Comparison of ENCODE assay signal across 3 cellular contexts in the genomic region with DNA sequence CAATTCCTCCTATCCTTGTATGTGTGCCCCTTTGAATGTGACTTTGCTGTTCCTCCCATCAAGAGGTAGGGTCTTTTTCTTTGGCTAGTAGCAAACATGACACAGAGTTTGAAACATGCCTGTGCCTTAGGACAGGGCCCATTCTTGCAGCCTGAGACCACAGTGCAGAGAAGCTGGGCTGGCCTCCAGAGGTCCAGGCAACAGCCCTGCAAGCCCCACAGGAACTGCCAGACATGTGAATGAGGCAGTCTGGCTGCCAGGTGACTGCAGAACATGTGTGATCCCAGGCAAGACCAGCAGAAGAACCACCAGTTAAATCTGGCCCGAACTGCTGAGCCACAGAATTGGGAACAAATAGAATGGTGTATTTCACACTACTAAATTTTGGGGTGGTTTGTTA.
A peak's percentile ranks its signal among the peaks of the same experiment; 100 is the strongest.
TF ChIP-seq lines count a peak whose summit lies in the region.

No MANE protein-coding gene starts in this region.

TF ChIP-seq in SK-N-SH, 30 proteins besides CTCF, POLR2A, EP300 and RAD21:
- TF ChIP-seq GATA2 (CRISPR knock-in tag; IDR thresholded peaks at IDR 0.05) (no peak), FOXM1 (IDR thresholded peaks at IDR 0.05; ENCODE audit: low read depth) (no peak), CHD2 (IDR thresholded peaks at IDR 0.05; ENCODE audit: low read length, partially characterized antibody) (no peak), RXRA (IDR thresholded peaks at IDR 0.05; ENCODE audit: borderline replicate concordance, low read depth) (no peak), TCF12 (IDR thresholded peaks at IDR 0.05) (no peak), RCOR1 (IDR thresholded peaks at IDR 0.05; ENCODE audit: low read length) (0 out of 2 replicates have a peak, but pooled peaks have one; percentile 18), NRF1 (IDR thresholded peaks at IDR 0.05; ENCODE audit: low read depth, low read length) (no peak), JUND (IDR thresholded peaks at IDR 0.05) (no peak), MXI1 (IDR thresholded peaks at IDR 0.05; ENCODE audit: low read depth, low read length) (peak; percentile 65; the same call in 1 of the 2 replicates), POLR2AphosphoS5 (IDR thresholded peaks at IDR 0.05; ENCODE audit: low read depth, low read length) (no peak), SIN3A (IDR thresholded peaks at IDR 0.05; ENCODE audit: borderline replicate concordance, low read depth, low read length) (no peak), GABPA (IDR thresholded peaks at IDR 0.05; ENCODE audit: low read depth) (no peak), EZH2phosphoT487 (IDR thresholded peaks at IDR 0.05; ENCODE audit: borderline replicate concordance, low read depth) (no peak)
- TF ChIP-seq, protein P1, sequence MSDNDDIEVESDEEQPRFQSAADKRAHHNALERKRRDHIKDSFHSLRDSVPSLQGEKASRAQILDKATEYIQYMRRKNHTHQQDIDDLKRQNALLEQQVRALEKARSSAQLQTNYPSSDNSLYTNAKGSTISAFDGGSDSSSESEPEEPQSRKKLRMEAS (IDR thresholded peaks at IDR 0.05; ENCODE audit: low read depth): no peak
- TF ChIP-seq, protein P2, sequence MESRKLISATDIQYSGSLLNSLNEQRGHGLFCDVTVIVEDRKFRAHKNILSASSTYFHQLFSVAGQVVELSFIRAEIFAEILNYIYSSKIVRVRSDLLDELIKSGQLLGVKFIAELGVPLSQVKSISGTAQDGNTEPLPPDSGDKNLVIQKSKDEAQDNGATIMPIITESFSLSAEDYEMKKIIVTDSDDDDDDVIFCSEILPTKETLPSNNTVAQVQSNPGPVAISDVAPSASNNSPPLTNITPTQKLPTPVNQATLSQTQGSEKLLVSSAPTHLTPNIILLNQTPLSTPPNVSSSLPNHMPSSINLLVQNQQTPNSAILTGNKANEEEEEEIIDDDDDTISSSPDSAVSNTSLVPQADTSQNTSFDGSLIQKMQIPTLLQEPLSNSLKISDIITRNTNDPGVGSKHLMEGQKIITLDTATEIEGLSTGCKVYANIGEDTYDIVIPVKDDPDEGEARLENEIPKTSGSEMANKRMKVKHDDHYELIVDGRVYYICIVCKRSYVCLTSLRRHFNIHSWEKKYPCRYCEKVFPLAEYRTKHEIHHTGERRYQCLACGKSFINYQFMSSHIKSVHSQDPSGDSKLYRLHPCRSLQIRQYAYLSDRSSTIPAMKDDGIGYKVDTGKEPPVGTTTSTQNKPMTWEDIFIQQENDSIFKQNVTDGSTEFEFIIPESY (IDR thresholded peaks at IDR 0.05; ENCODE audit: borderline replicate concordance, low read depth): no peak

TF ChIP-seq in SK-N-SH treated with all-trans-retinoic acid at 6 μM for 48 hours, 23 proteins besides CTCF, POLR2A, EP300 and RAD21 (continues in another document):
- TF ChIP-seq TCF4 (CRISPR knock-in tag; IDR thresholded peaks at IDR 0.05; ENCODE audit: borderline replicate concordance) (no peak), ZC3H10 (CRISPR knock-in tag; IDR thresholded peaks at IDR 0.05) (no peak), PPARA (CRISPR knock-in tag; IDR thresholded peaks at IDR 0.05; ENCODE audit: borderline replicate concordance) (no peak), RARB (CRISPR knock-in tag; IDR thresholded peaks at IDR 0.05) (no peak), ISL1 (CRISPR knock-in tag; IDR thresholded peaks at IDR 0.05) (no peak), ESRRG (CRISPR knock-in tag; IDR thresholded peaks at IDR 0.05) (no peak), GLIS3 (CRISPR knock-in tag; IDR thresholded peaks at IDR 0.05) (no peak), BACH2 (CRISPR knock-in tag; IDR thresholded peaks at IDR 0.05; ENCODE audit: borderline replicate concordance) (no peak), TOX (CRISPR knock-in tag; IDR thresholded peaks at IDR 0.05; ENCODE audit: borderline replicate concordance) (no peak), OSR1 (CRISPR knock-in tag; IDR thresholded peaks at IDR 0.05) (no peak), ZFP3 (CRISPR knock-in tag; IDR thresholded peaks at IDR 0.05) (no peak), SNAI2 (CRISPR knock-in tag; IDR thresholded peaks at IDR 0.05) (no peak), CSDC2 (CRISPR knock-in tag; IDR thresholded peaks at IDR 0.05) (no peak)
- TF ChIP-seq, protein P3, sequence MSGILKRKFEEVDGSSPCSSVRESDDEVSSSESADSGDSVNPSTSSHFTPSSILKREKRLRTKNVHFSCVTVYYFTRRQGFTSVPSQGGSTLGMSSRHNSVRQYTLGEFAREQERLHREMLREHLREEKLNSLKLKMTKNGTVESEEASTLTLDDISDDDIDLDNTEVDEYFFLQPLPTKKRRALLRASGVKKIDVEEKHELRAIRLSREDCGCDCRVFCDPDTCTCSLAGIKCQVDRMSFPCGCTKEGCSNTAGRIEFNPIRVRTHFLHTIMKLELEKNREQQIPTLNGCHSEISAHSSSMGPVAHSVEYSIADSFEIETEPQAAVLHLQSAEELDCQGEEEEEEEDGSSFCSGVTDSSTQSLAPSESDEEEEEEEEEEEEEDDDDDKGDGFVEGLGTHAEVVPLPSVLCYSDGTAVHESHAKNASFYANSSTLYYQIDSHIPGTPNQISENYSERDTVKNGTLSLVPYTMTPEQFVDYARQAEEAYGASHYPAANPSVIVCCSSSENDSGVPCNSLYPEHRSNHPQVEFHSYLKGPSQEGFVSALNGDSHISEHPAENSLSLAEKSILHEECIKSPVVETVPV (CRISPR knock-in tag; IDR thresholded peaks at IDR 0.05): no peak
- TF ChIP-seq, protein P4, sequence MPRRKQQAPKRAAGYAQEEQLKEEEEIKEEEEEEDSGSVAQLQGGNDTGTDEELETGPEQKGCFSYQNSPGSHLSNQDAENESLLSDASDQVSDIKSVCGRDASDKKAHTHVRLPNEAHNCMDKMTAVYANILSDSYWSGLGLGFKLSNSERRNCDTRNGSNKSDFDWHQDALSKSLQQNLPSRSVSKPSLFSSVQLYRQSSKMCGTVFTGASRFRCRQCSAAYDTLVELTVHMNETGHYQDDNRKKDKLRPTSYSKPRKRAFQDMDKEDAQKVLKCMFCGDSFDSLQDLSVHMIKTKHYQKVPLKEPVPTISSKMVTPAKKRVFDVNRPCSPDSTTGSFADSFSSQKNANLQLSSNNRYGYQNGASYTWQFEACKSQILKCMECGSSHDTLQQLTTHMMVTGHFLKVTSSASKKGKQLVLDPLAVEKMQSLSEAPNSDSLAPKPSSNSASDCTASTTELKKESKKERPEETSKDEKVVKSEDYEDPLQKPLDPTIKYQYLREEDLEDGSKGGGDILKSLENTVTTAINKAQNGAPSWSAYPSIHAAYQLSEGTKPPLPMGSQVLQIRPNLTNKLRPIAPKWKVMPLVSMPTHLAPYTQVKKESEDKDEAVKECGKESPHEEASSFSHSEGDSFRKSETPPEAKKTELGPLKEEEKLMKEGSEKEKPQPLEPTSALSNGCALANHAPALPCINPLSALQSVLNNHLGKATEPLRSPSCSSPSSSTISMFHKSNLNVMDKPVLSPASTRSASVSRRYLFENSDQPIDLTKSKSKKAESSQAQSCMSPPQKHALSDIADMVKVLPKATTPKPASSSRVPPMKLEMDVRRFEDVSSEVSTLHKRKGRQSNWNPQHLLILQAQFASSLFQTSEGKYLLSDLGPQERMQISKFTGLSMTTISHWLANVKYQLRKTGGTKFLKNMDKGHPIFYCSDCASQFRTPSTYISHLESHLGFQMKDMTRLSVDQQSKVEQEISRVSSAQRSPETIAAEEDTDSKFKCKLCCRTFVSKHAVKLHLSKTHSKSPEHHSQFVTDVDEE (CRISPR knock-in tag; IDR thresholded peaks at IDR 0.05): no peak
- TF ChIP-seq, protein P5, sequence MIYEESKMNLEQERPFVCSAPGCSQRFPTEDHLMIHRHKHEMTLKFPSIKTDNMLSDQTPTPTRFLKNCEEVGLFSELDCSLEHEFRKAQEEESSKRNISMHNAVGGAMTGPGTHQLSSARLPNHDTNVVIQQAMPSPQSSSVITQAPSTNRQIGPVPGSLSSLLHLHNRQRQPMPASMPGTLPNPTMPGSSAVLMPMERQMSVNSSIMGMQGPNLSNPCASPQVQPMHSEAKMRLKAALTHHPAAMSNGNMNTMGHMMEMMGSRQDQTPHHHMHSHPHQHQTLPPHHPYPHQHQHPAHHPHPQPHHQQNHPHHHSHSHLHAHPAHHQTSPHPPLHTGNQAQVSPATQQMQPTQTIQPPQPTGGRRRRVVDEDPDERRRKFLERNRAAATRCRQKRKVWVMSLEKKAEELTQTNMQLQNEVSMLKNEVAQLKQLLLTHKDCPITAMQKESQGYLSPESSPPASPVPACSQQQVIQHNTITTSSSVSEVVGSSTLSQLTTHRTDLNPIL (CRISPR knock-in tag; IDR thresholded peaks at IDR 0.05; ENCODE audit: low read depth): no peak

TF ChIP-seq in HepG2, 621 proteins besides CTCF, POLR2A, EP300 and RAD21:
- TF ChIP-seq, protein P6, sequence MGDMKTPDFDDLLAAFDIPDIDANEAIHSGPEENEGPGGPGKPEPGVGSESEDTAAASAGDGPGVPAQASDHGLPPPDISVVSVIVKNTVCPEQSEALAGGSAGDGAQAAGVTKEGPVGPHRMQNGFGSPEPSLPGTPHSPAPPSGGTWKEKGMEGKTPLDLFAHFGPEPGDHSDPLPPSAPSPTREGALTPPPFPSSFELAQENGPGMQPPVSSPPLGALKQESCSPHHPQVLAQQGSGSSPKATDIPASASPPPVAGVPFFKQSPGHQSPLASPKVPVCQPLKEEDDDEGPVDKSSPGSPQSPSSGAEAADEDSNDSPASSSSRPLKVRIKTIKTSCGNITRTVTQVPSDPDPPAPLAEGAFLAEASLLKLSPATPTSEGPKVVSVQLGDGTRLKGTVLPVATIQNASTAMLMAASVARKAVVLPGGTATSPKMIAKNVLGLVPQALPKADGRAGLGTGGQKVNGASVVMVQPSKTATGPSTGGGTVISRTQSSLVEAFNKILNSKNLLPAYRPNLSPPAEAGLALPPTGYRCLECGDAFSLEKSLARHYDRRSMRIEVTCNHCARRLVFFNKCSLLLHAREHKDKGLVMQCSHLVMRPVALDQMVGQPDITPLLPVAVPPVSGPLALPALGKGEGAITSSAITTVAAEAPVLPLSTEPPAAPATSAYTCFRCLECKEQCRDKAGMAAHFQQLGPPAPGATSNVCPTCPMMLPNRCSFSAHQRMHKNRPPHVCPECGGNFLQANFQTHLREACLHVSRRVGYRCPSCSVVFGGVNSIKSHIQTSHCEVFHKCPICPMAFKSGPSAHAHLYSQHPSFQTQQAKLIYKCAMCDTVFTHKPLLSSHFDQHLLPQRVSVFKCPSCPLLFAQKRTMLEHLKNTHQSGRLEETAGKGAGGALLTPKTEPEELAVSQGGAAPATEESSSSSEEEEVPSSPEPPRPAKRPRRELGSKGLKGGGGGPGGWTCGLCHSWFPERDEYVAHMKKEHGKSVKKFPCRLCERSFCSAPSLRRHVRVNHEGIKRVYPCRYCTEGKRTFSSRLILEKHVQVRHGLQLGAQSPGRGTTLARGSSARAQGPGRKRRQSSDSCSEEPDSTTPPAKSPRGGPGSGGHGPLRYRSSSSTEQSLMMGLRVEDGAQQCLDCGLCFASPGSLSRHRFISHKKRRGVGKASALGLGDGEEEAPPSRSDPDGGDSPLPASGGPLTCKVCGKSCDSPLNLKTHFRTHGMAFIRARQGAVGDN (CRISPR knock-in tag; IDR thresholded peaks at IDR 0.05): peak; percentile 54
- TF ChIP-seq ZSCAN31 (CRISPR knock-in tag; IDR thresholded peaks at IDR 0.05; ENCODE audit: low read depth) (0 out of 2 replicates have a peak, but pooled peaks have one; percentile 15), MIER3 (CRISPR knock-in tag; IDR thresholded peaks at IDR 0.05; ENCODE audit: borderline replicate concordance) (0 out of 2 replicates have a peak, but pooled peaks have one; percentile 30), RBM22 (optimal IDR thresholded peaks at IDR 0.05; ENCODE audit: low read length) (no peak), AKAP8 (CRISPR knock-in tag; IDR thresholded peaks at IDR 0.05) (no peak), ZSCAN12 (CRISPR knock-in tag; IDR thresholded peaks at IDR 0.05) (no peak), SOX13 (IDR thresholded peaks at IDR 0.05) (no peak), SOX13 (CRISPR knock-in tag; conservative IDR thresholded peaks at IDR 0.05 in 1 of 2, IDR thresholded peaks at IDR 0.05 in 1 of 2) (no peak), ZNF558 (CRISPR knock-in tag; IDR thresholded peaks at IDR 0.05; ENCODE audit: borderline replicate concordance) (no peak), RFXAP (CRISPR knock-in tag; IDR thresholded peaks at IDR 0.05; ENCODE audit: borderline replicate concordance) (no peak), ZNF121 (CRISPR knock-in tag; IDR thresholded peaks at IDR 0.05) (no peak), ZFX (CRISPR knock-in tag; IDR thresholded peaks at IDR 0.05; ENCODE audit: low read depth) (no peak), TCF12 (IDR thresholded peaks at IDR 0.05) (no peak), TCF12 (CRISPR knock-in tag; IDR thresholded peaks at IDR 0.05) (no peak), MZF1 (CRISPR knock-in tag; IDR thresholded peaks at IDR 0.05; ENCODE audit: borderline replicate concordance) (no peak), ZMYM4 (CRISPR knock-in tag; IDR thresholded peaks at IDR 0.05) (0 out of 2 replicates have a peak, but pooled peaks have one; percentile 11), ZNF557 (CRISPR knock-in tag; IDR thresholded peaks at IDR 0.05) (no peak), SMARCE1 (IDR thresholded peaks at IDR 0.05; ENCODE audit: borderline replicate concordance) (no peak), SIN3A (IDR thresholded peaks at IDR 0.05; ENCODE audit: borderline replicate concordance, low read depth, low read length) (no peak), HNRNPK (IDR thresholded peaks at IDR 0.05; ENCODE audit: low read depth, low read length, poor library complexity, severe bottlenecking) (no peak)
- TF ChIP-seq, protein P7, sequence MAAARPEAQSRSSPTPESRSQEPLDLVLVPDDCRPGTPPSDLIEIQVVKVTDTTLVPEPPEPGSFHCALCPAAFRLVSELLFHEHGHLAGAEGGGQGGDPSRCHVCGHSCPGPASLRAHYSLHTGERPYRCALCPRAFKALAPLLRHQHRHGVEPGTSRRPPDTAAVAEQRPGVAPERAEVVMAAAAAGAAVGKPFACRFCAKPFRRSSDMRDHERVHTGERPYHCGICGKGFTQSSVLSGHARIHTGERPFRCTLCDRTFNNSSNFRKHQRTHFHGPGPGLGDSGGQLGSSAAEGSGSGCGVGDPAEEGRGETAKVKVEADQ (CRISPR knock-in tag; IDR thresholded peaks at IDR 0.05; ENCODE audit: borderline replicate concordance): 0 out of 2 replicates have a peak, but pooled peaks have one; percentile 36
- TF ChIP-seq, protein P8, sequence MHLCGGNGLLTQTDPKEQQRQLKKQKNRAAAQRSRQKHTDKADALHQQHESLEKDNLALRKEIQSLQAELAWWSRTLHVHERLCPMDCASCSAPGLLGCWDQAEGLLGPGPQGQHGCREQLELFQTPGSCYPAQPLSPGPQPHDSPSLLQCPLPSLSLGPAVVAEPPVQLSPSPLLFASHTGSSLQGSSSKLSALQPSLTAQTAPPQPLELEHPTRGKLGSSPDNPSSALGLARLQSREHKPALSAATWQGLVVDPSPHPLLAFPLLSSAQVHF (CRISPR knock-in tag; IDR thresholded peaks at IDR 0.05): no peak
- TF ChIP-seq, protein P9, sequence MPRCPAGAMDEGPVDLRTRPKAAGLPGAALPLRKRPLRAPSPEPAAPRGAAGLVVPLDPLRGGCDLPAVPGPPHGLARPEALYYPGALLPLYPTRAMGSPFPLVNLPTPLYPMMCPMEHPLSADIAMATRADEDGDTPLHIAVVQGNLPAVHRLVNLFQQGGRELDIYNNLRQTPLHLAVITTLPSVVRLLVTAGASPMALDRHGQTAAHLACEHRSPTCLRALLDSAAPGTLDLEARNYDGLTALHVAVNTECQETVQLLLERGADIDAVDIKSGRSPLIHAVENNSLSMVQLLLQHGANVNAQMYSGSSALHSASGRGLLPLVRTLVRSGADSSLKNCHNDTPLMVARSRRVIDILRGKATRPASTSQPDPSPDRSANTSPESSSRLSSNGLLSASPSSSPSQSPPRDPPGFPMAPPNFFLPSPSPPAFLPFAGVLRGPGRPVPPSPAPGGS (CRISPR knock-in tag; IDR thresholded peaks at IDR 0.05): 0 out of 2 replicates have a peak, but pooled peaks have one; percentile 54
- TF ChIP-seq, protein P10, sequence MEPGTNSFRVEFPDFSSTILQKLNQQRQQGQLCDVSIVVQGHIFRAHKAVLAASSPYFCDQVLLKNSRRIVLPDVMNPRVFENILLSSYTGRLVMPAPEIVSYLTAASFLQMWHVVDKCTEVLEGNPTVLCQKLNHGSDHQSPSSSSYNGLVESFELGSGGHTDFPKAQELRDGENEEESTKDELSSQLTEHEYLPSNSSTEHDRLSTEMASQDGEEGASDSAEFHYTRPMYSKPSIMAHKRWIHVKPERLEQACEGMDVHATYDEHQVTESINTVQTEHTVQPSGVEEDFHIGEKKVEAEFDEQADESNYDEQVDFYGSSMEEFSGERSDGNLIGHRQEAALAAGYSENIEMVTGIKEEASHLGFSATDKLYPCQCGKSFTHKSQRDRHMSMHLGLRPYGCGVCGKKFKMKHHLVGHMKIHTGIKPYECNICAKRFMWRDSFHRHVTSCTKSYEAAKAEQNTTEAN (CRISPR knock-in tag; conservative IDR thresholded peaks at IDR 0.05): no peak
TF ChIP-seq in HepG2: peak in this region for 6.
